Comparison of ENCODE assay signal across 8 cellular contexts in genomic region chr15:25862469-25863066, GRCh38. TPM values are rescaled to one million over a fixed set of nuclear protein-coding genes. Genes with fewer than 3 reads are reported as not detected.
A peak's percentile ranks its signal among the peaks of the same experiment; 100 is the strongest.
DNase-seq lines count a peak whose midpoint lies in the region; FAIRE-seq and TF ChIP-seq lines count a peak whose summit lies in the region.

No MANE protein-coding gene starts in this region.

- H3K27ac ChIP-seq in astrocyte (ENCODE audit: low read depth, low read length) = peak overlapping the region; percentile 44

- peaks cover 53% of the 10 kb centered on the region for H3K79me2 ChIP-seq in astrocyte (ENCODE audit: insufficient read depth, low read length)

- peak overlapping the region; percentile 78 for H3K4me3 ChIP-seq in astrocyte (ENCODE audit: insufficient read depth, low read depth, low read length)

- H3K36me3 Mint-ChIP-seq in astrocyte (ENCODE audit: low read depth, unreplicated experiment) = peaks cover 20% of the 10 kb centered on the region

- no peaks in the 10 kb centered on the region for H3K27me3 ChIP-seq in astrocyte (ENCODE audit: insufficient read depth, low read length)

- peak overlapping the region; percentile 80 for H2AFZ ChIP-seq in astrocyte (ENCODE audit: low read depth, low read length)

- peaks cover 24% of the 10 kb centered on the region for H3K27me3 Mint-ChIP-seq in astrocyte (ENCODE audit: low read depth, unreplicated experiment)

- no peak overlapping the region for H3K27ac Mint-ChIP-seq in astrocyte (ENCODE audit: unreplicated experiment)

- peaks cover 9% of the 10 kb centered on the region for H3K9me3 Mint-ChIP-seq in astrocyte (ENCODE audit: unreplicated experiment)

- H3K4me1 Mint-ChIP-seq in astrocyte (ENCODE audit: low read depth, unreplicated experiment) = peaks cover 32% of the 10 kb centered on the region

- peak; percentile 11 for DNase-seq in NOMO-1 treated with DMSO at 0.1 percent for 48 hours (lab: John Stamatoyannopoulos, UW; ENCODE audit: unreplicated experiment)
- no peak for DNase-seq in NOMO-1 treated with dmso at 0.1 percent for 144 hours (lab: John Stamatoyannopoulos, UW; ENCODE audit: unreplicated experiment)
- DNase-seq in astrocyte (ENCODE audit: low read depth) = no peak
- DNase-seq in kidney tubule cell (ENCODE audit: low spot score) = peak; percentile 51
- DNase-seq in stimulated activated CD4-positive, alpha-beta T cell treated with anti-CD3 and anti-CD28 coated beads, Interleukin-4, amount 100 ng/mL, for 24 hours = peak; percentile 54
- DNase-seq in DMS153 (lab: John Stamatoyannopoulos, UW) = no peak
- no peak for DNase-seq in cortex of kidney (lab: John Stamatoyannopoulos, UW)
- no peak for DNase-seq in hepatic stellate cell (ENCODE audit: low spot score)

- H3K9me3 ChIP-seq in astrocyte (ENCODE audit: insufficient read depth, low read depth, low read length) = no peaks in the 10 kb centered on the region

- peak overlapping the region; percentile 91 for H3K4me3 Mint-ChIP-seq in astrocyte (ENCODE audit: unreplicated experiment)

- no peaks in the 10 kb centered on the region for H3K36me3 ChIP-seq in astrocyte (ENCODE audit: insufficient read depth, low read length)

- peaks cover 30% of the 10 kb centered on the region for H4K20me1 ChIP-seq in astrocyte (ENCODE audit: insufficient read depth, low read length)

- peak overlapping the region; percentile 89 for H3K4me2 ChIP-seq in astrocyte (ENCODE audit: low read length)

- H3K4me1 ChIP-seq in astrocyte (ENCODE audit: insufficient read depth, low read length) = peaks cover 22% of the 10 kb centered on the region

- FAIRE-seq in astrocyte (lab: Jason Lieb, UNC) = no peak

- no peak for TF ChIP-seq CTCF in astrocyte (IDR thresholded peaks at IDR 0.05; ENCODE audit: insufficient read depth, low read depth, low read length)

- peak overlapping the region; percentile 85 for H3K9ac ChIP-seq in astrocyte (ENCODE audit: low read length)

RNA-seq across cellular contexts. Expression of gene ATP10A, which starts 0.6 kb away (rescaled TPM):
- 21.1 and 36.6 TPM in 2 replicates for total RNA-seq in astrocyte

Comparison
In these comparisons a context has a peak if more than half of its experiments do, and no peak if none do; other contexts are left out.
1. DNase-seq: peak in NOMO-1 treated with DMSO at 0.1 percent for 48 hours (single experiment), kidney tubule cell (single experiment) and stimulated activated CD4-positive, alpha-beta T cell treated with anti-CD3 and anti-CD28 coated beads, Interleukin-4, amount 100 ng/mL, for 24 hours (single experiment); none in NOMO-1 treated with dmso at 0.1 percent for 144 hours (single experiment), astrocyte (single experiment), DMS153 (single experiment), cortex of kidney (single experiment) and hepatic stellate cell (single experiment).